In the genomic region with DNA sequence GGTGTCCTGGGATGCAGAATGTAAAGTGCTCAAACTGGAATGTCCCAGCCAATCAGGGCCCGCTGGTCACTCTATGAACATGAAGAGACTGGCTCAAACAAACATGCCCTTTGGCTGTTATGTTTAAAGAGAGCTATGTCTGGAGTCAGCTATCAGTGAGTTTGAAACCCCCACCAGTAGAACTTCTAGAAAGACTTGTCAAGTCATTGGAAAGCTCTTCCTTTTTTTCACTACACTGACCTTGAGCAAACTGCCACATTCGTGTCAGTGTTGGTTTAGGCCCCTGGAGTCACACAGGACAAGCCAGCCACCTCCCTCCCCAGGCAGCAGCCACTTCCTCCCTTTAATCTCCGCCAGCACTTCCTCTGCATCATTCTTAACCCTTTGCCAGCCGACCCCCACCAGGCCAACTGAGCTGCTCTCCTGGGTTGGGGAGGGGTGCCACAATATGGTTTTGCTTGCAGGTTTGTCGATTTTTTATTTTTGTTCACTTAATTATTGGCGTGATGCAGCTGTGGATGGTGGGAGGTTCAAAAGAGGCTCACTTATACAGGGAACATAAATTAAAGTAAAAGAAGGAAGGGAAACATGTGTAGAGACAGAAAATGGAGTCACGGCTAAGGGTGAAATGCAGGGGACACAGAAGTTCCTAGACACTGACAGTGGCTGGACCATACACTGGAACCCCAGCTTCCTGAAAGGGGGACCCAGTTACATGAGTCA, we compare ENCODE assay signal across 9 cellular contexts. TPM values are rescaled to one million over a fixed set of nuclear protein-coding genes. Genes with fewer than 3 reads are reported as not detected.
A peak's percentile ranks its signal among the peaks of the same experiment; 100 is the strongest.
DNase-seq lines count a peak whose midpoint lies in the region; ATAC-seq and TF ChIP-seq lines count a peak whose summit lies in the region.
"Had no signal": no experiment of that assay in that cellular context is flagged by ENCODE, and none has a peak within 500 bp of the region (broad histone marks: within the 10 kb centered on the region; RNA-seq: fewer than 3 reads in every experiment).

No MANE protein-coding gene starts in this region.

- TF ChIP-seq POLR2A in gastroesophageal sphincter (IDR thresholded peaks at IDR 0.05), result no peak

- TF ChIP-seq CTCF in gastroesophageal sphincter (IDR thresholded peaks at IDR 0.05) (no peak), parathyroid adenoma (IDR thresholded peaks at IDR 0.05) (no peak)

- H3K9ac ChIP-seq in parathyroid adenoma, result no peak overlapping the region

- DNase-seq in GDM1 (lab: John Stamatoyannopoulos, UW) (peak; percentile 91), SIG-M5 (lab: John Stamatoyannopoulos, UW) (peak; percentile 26), DMS153 (lab: John Stamatoyannopoulos, UW) (no peak), cortex of kidney (lab: John Stamatoyannopoulos, UW) (no peak), SK-N-DZ (ENCODE audit: low spot score) (no peak)
- DNase-seq: glutamatergic neuron had no signal

- H3K9me3 ChIP-seq in gastroesophageal sphincter (no peaks in the 10 kb centered on the region), parathyroid adenoma (ENCODE audit: control insufficient read depth, low read length) (no peaks in the 10 kb centered on the region)

- no peak for TF ChIP-seq EP300 in gastroesophageal sphincter (IDR thresholded peaks at IDR 0.05)

- H3K4me1 ChIP-seq in gastroesophageal sphincter, result peaks cover 0 to 61% (median 17%) of the 10 kb centered on the region in 3 donors
- no peaks in the 10 kb centered on the region for H3K4me1 ChIP-seq in parathyroid adenoma

- H3K27ac ChIP-seq in gastroesophageal sphincter (peak overlapping the region in 3 of 4 donors; percentile 63 to 72 (median 70)), parathyroid adenoma (peak overlapping the region; percentile 40)

- H3K4me2 ChIP-seq in parathyroid adenoma (ENCODE audit: low read length), result no peak overlapping the region

- no peaks in the 10 kb centered on the region for H3K36me3 ChIP-seq in gastroesophageal sphincter
- H3K36me3 ChIP-seq in parathyroid adenoma (ENCODE audit: control insufficient read depth, insufficient read depth, low read length), result no peaks in the 10 kb centered on the region

- WGBS in gastroesophageal sphincter (ENCODE audit: low coverage in 1 of 2), 2 donors, result 41 to 45% methylated on average over 4 to 6 of the region's 7 CpGs

- no peak overlapping the region for H3K4me3 ChIP-seq in gastroesophageal sphincter
- no peak overlapping the region for H3K4me3 ChIP-seq in parathyroid adenoma (ENCODE audit: low read depth, low read length)

- no peaks in the 10 kb centered on the region for H3K27me3 ChIP-seq in gastroesophageal sphincter
- H3K27me3 ChIP-seq in parathyroid adenoma (ENCODE audit: control insufficient read depth, insufficient read depth, low read length), result no peaks in the 10 kb centered on the region

- ATAC-seq in gastroesophageal sphincter (peak; percentile 42), GM21737 (IDR thresholded peaks at IDR 0.05; ENCODE audit: unreplicated experiment) (no peak)

- no peak overlapping the region for H2AFZ ChIP-seq in parathyroid adenoma

- H3K79me2 ChIP-seq in parathyroid adenoma, result no peaks in the 10 kb centered on the region

RNA-seq across cellular contexts. Expression of a gene that starts 25.3 kb away (rescaled TPM):
- total RNA-seq in gastroesophageal sphincter, result 10 to 100 TPM in 3 of 4 donors, 1 to 10 TPM in 1; 9.7 to 25.4 (median 13.0) TPM
- polyA plus RNA-seq in SK-N-DZ (2014; cell fraction: cytosol; rRNA removed), result not detected in 2 replicates
- polyA plus RNA-seq in SK-N-DZ (2014; cell fraction: nucleus; rRNA removed), result not detected in 2 replicates

Comparison
In these comparisons a context has a peak if more than half of its experiments do, and no peak if none do; other contexts are left out.
1. DNase-seq: peak in GDM1 (single experiment) and SIG-M5 (single experiment); none in DMS153 (single experiment), cortex of kidney (single experiment) and SK-N-DZ (single experiment).